Comparison of ENCODE assay signal across 8 cellular contexts in the genomic region with DNA sequence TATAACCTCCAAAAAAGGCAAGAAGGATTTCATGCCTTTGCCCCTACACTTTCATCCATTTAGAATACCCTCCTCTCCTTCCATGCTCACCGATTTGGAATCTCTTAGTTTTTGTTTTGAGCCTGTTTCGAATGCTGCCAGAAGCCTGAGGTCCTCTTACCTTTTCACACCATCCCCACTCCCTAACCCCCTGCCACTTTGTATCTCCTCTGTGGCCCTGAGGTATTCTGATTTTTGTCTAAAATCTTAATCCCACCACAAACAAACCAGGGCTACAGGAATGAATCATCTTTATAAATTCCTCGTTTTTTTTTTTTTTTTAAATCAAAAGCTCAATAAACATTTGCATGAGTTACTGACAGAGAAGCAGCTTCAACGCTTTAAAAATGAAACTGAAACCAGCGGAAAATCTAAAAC. TPM values are rescaled to one million over a fixed set of nuclear protein-coding genes. Genes with fewer than 3 reads are reported as not detected.
A peak's percentile ranks its signal among the peaks of the same experiment; 100 is the strongest.
DNase-seq lines count a peak whose midpoint lies in the region; ATAC-seq and TF ChIP-seq lines count a peak whose summit lies in the region.

No MANE protein-coding gene starts in this region.

- H3K36me3 Mint-ChIP-seq in activated naive CD8-positive, alpha-beta T cell treated with anti-CD3 and anti-CD28 coated beads, Interleukin-2, amount 10 ng/mL, durations not matched to agents 7 days and 5 days, result peaks cover 29% of the 10 kb centered on the region

- H3K4me3 ChIP-seq in heart left ventricle (peak overlapping the region; percentile 64 to 96 (median 81)), left lung (peak overlapping the region; percentile 77 to 79), tibial artery (peak overlapping the region; percentile 81 to 84)

- intact Hi-C loops in heart left ventricle (cut with DNase I), result loop anchor here in 2 of 10 donors (5.0 to 10.0 kb wide), 4 partner anchors 298 to 1245 kb away; a partner anchor contains a TSS
- intact Hi-C loops in Right ventricle myocardium superior (cut with DNase I), result loop anchor here (10.0 kb wide), 1 partner anchor 298 kb away; a partner anchor contains a TSS
- intact Hi-C loops in left lung (cut with DNase I), result no loop called here
- intact Hi-C loops in tibial artery (cut with DNase I; ENCODE audit: low total_unique reads), result loop anchor here (10.0 kb wide), 1 partner anchor 1142 kb away; a partner anchor contains a TSS

- peaks cover 0 to 28% (median 22%) of the 10 kb centered on the region in 9 donors for H3K36me3 ChIP-seq in heart left ventricle
- H3K36me3 ChIP-seq in left lung, result peaks cover 0 to 24% of the 10 kb centered on the region in 2 donors
- peaks cover 7 to 19% (median 18%) of the 10 kb centered on the region in 3 donors for H3K36me3 ChIP-seq in tibial artery

- POLR2A ChIA-PET in activated naive CD8-positive, alpha-beta T cell treated with anti-CD3 and anti-CD28 coated beads, Interleukin-2, amount 10 ng/mL, durations not matched to agents 7 days and 5 days (lab: Charles Lee), result interaction anchor here (0.6 to 8.6 kb wide), 12 partner anchors 8 to 1311 kb away, joined by 3 to 112 read pairs (median 3); a partner anchor contains a TSS

- no peaks in the 10 kb centered on the region for H3K9me3 ChIP-seq in heart left ventricle
- H3K9me3 ChIP-seq in left lung, result no peaks in the 10 kb centered on the region
- H3K9me3 ChIP-seq in tibial artery, result no peaks in the 10 kb centered on the region

- 7 to 17% (median 14%) methylated on average over 5 of the region's 5 CpGs for WGBS in heart left ventricle, 4 donors

- H3K4me1 ChIP-seq in heart left ventricle (peaks cover 0 to 38% (median 24%) of the 10 kb centered on the region in 12 donors), left lung (peaks cover 18 to 42% of the 10 kb centered on the region in 2 donors), tibial artery (peaks cover 0 to 28% (median 19%) of the 10 kb centered on the region in 4 donors)

- H3K9me3 Mint-ChIP-seq in activated naive CD8-positive, alpha-beta T cell treated with anti-CD3 and anti-CD28 coated beads, Interleukin-2, amount 10 ng/mL, durations not matched to agents 7 days and 5 days, result no peaks in the 10 kb centered on the region

- ATAC-seq in heart left ventricle (no peak), Right ventricle myocardium superior (ENCODE audit: poor library complexity) (no peak), HG03378 (IDR thresholded peaks at IDR 0.05; ENCODE audit: unreplicated experiment) (peak; percentile 8), left lung (peak; percentile 1)
- ATAC-seq in activated naive CD8-positive, alpha-beta T cell treated with anti-CD3 and anti-CD28 coated beads, Interleukin-2, amount 10 ng/mL, durations not matched to agents 7 days and 5 days (ENCODE audit: low read depth), result peak; percentile 2

- TF ChIP-seq CTCF in heart left ventricle (IDR thresholded peaks at IDR 0.05) (no peak), left lung (IDR thresholded peaks at IDR 0.05) (no peak), tibial artery (IDR thresholded peaks at IDR 0.05) (no peak)

- H3K4me1 Mint-ChIP-seq in activated naive CD8-positive, alpha-beta T cell treated with anti-CD3 and anti-CD28 coated beads, Interleukin-2, amount 10 ng/mL, durations not matched to agents 7 days and 5 days, result peaks cover 25% of the 10 kb centered on the region

- peak overlapping the region; percentile 54 to 99 (median 86) for H3K27ac ChIP-seq in heart left ventricle
- H3K27ac ChIP-seq in left lung, result peak overlapping the region; percentile 92
- H3K27ac ChIP-seq in tibial artery, result peak overlapping the region; percentile 78 to 83

- H3K27me3 Mint-ChIP-seq in activated naive CD8-positive, alpha-beta T cell treated with anti-CD3 and anti-CD28 coated beads, Interleukin-2, amount 10 ng/mL, durations not matched to agents 7 days and 5 days, result peaks cover 11% of the 10 kb centered on the region

- peak overlapping the region; percentile 98 for H3K27ac Mint-ChIP-seq in activated naive CD8-positive, alpha-beta T cell treated with anti-CD3 and anti-CD28 coated beads, Interleukin-2, amount 10 ng/mL, durations not matched to agents 7 days and 5 days

- H3K27me3 ChIP-seq in heart left ventricle (no peaks in the 10 kb centered on the region), left lung (no peaks in the 10 kb centered on the region), tibial artery (no peaks in the 10 kb centered on the region)

- no peak for TF ChIP-seq POLR2A in heart left ventricle (IDR thresholded peaks at IDR 0.05)

- DNase-seq in heart left ventricle (no peak), Right ventricle myocardium superior (no peak), left lung (no peak), tibial artery (no peak), hippocampal formation (lab: John Stamatoyannopoulos, UW) (no peak), NCI-H1048 (lab: John Stamatoyannopoulos, UW) (no peak)
- DNase-seq in activated naive CD8-positive, alpha-beta T cell treated with anti-CD3 and anti-CD28 coated beads, Interleukin-2, amount 10 ng/mL, durations not matched to agents 7 days and 5 days, result no peak

- H3K4me3 Mint-ChIP-seq in activated naive CD8-positive, alpha-beta T cell treated with anti-CD3 and anti-CD28 coated beads, Interleukin-2, amount 10 ng/mL, durations not matched to agents 7 days and 5 days, result peak overlapping the region; percentile 90

RNA-seq across cellular contexts. Expression of a gene that starts 1.6 kb away (rescaled TPM):
- total RNA-seq in heart left ventricle, result 100 to 1,000 TPM; 336 to 694 (median 475) TPM
- 1,000 to 10,000 TPM in 1 of 2 donors, 100 to 1,000 TPM in 1; 421 to 2,078 TPM for polyA plus RNA-seq in heart left ventricle
- total RNA-seq in Right ventricle myocardium superior, result 465 TPM
- 1,000 to 10,000 TPM; 1,453 to 1,569 TPM for total RNA-seq in activated naive CD8-positive, alpha-beta T cell treated with anti-CD3 and anti-CD28 coated beads, Interleukin-2, amount 10 ng/mL, durations not matched to agents 7 days and 5 days
- 1,000 to 10,000 TPM; 1,016 to 1,304 TPM for total RNA-seq in left lung

RNA-seq across cellular contexts. Expression of a gene that starts 14.3 kb away (rescaled TPM):
- total RNA-seq in heart left ventricle, result 1 to 10 TPM; 1.1 to 7.4 (median 2.8) TPM
- polyA plus RNA-seq in heart left ventricle, result 1 to 10 TPM; 2.5 to 3.1 TPM
- 3.7 TPM for total RNA-seq in Right ventricle myocardium superior
- 1 to 10 TPM; 8.3 to 8.8 TPM for total RNA-seq in activated naive CD8-positive, alpha-beta T cell treated with anti-CD3 and anti-CD28 coated beads, Interleukin-2, amount 10 ng/mL, durations not matched to agents 7 days and 5 days
- 10 to 100 TPM; 10.8 to 15.0 TPM for total RNA-seq in left lung

RNA-seq across cellular contexts. Expression of a gene that starts 55.1 kb away (rescaled TPM):
- total RNA-seq in heart left ventricle (1 to 10 TPM; 1.1 to 6.9 (median 2.5) TPM), Right ventricle myocardium superior (1.9 TPM), left lung (10 to 100 TPM in 1 of 2 donors, 1 to 10 TPM in 1; 4.0 to 58.8 TPM)
- under 1 TPM; 0.30 to 0.39 TPM for polyA plus RNA-seq in heart left ventricle
- 10 to 100 TPM; 30.4 to 31.5 TPM for total RNA-seq in activated naive CD8-positive, alpha-beta T cell treated with anti-CD3 and anti-CD28 coated beads, Interleukin-2, amount 10 ng/mL, durations not matched to agents 7 days and 5 days

Comparison
In these comparisons a context has a peak if more than half of its experiments do, and no peak if none do; other contexts are left out.
1. ATAC-seq: peak in HG03378 (single experiment), activated naive CD8-positive, alpha-beta T cell treated with anti-CD3 and anti-CD28 coated beads, Interleukin-2, amount 10 ng/mL, durations not matched to agents 7 days and 5 days (single experiment) and left lung (single experiment); none in heart left ventricle (0 of 4) and Right ventricle myocardium superior (single experiment).
2. intact Hi-C loops: an anchor here in Right ventricle myocardium superior (10.0 kb wide) and tibial artery (10.0 kb wide); none called in left lung.
3. Peak in every context shown above with its lines, with median percentiles within 50 percentile points of each other: H3K27ac ChIP-seq and H3K4me3 ChIP-seq.